Comparison of ENCODE assay signal across 15 cellular contexts in genomic region chr16:84928679-84929420, GRCh38.
DNase-seq lines count a peak whose midpoint lies in the region; ATAC-seq and TF ChIP-seq lines count a peak whose summit lies in the region.
"Had no signal": no experiment of that assay in that cellular context is flagged by ENCODE, and none has a peak within 500 bp of the region (broad histone marks: within the 10 kb centered on the region; RNA-seq: fewer than 3 reads in every experiment).

No MANE protein-coding gene starts in this region.

- no peaks in the 10 kb centered on the region for H3K36me3 ChIP-seq in osteoblast (ENCODE audit: insufficient read depth, low read length)

- H3K36me3 Mint-ChIP-seq in stimulated activated naive CD8-positive, alpha-beta T cell treated with anti-CD3 and anti-CD28 coated beads, Interleukin-15, Interleukin-2, amounts not matched to agents 100 ng/mL and 50 ng/mL, for 24 hours (ENCODE audit: low read depth): no peaks in the 10 kb centered on the region
- no peaks in the 10 kb centered on the region for H3K36me3 Mint-ChIP-seq in activated T-cell treated with anti-CD3 and anti-CD28 coated beads, Interleukin-2, amount 50 U/mL, for 72 hours (ENCODE audit: insufficient read depth in 2 of 2)
- H3K36me3 Mint-ChIP-seq: activated naive CD8-positive, alpha-beta T cell had no signal

- H3K27me3 Mint-ChIP-seq in stimulated activated naive CD8-positive, alpha-beta T cell treated with anti-CD3 and anti-CD28 coated beads, Interleukin-15, Interleukin-2, amounts not matched to agents 100 ng/mL and 50 ng/mL, for 24 hours: no peaks in the 10 kb centered on the region
- H3K27me3 Mint-ChIP-seq in activated T-cell treated with anti-CD3 and anti-CD28 coated beads, Interleukin-2, amount 50 U/mL, for 72 hours (ENCODE audit: low read depth): no peaks in the 10 kb centered on the region
- H3K27me3 Mint-ChIP-seq: activated naive CD8-positive, alpha-beta T cell had no signal

- no peak for TF ChIP-seq POLR2A in erythroblast (IDR thresholded peaks at IDR 0.05; ENCODE audit: low read length)

- DNase-seq in stimulated activated naive CD8-positive, alpha-beta T cell treated with anti-CD3 and anti-CD28 coated beads, Interleukin-15, Interleukin-2, amounts not matched to agents 100 U/mL and 50 U/mL, for 24 hours: no peak
- peak; percentile 73 for DNase-seq in fibroblast of pulmonary artery (ENCODE audit: low read depth)
- DNase-seq in osteoblast (ENCODE audit: insufficient read length, low spot score, missing footprints): peak; percentile 94
- no peak for DNase-seq in activated T-cell treated with anti-CD3 and anti-CD28 coated beads, Interleukin-2, amount 50 U/mL, for 72 hours
- DNase-seq in NCI-H1930 (lab: John Stamatoyannopoulos, UW): no peak
- no peak for DNase-seq in erythroblast (lab: John Stamatoyannopoulos, UW)
- DNase-seq: activated CD4-positive, alpha-beta T cell treated with anti-CD3 and anti-CD28 coated beads for 48 hours; effector memory CD4-positive, alpha-beta T cell; NCI-H446 treated with DMSO at 0.1 percent for 48 hours had no signal

- no peak overlapping the region for H3K27ac ChIP-seq in osteoblast (ENCODE audit: low read depth, low read length)
- H3K27ac ChIP-seq: KMS-11, parathyroid adenoma, SK-N-MC had no signal

- ATAC-seq in stimulated activated naive CD8-positive, alpha-beta T cell treated with anti-CD3 and anti-CD28 coated beads, Interleukin-15, Interleukin-2, amounts not matched to agents 100 U/mL and 50 U/mL, for 24 hours: no peak
- no peak for ATAC-seq in GM19397 (IDR thresholded peaks at IDR 0.05; ENCODE audit: unreplicated experiment)
- no peak for ATAC-seq in activated T-cell treated with anti-CD3 and anti-CD28 coated beads, Interleukin-2, amount 50 U/mL, for 72 hours (replicated peaks in 1 of 2)

- no peaks in the 10 kb centered on the region for H3K27me3 ChIP-seq in osteoblast (ENCODE audit: insufficient read depth, low read length)

- H3K9me3 Mint-ChIP-seq in stimulated activated naive CD8-positive, alpha-beta T cell treated with anti-CD3 and anti-CD28 coated beads, Interleukin-15, Interleukin-2, amounts not matched to agents 100 ng/mL and 50 ng/mL, for 24 hours: peaks cover 3% of the 10 kb centered on the region
- H3K9me3 Mint-ChIP-seq in activated T-cell treated with anti-CD3 and anti-CD28 coated beads, Interleukin-2, amount 50 U/mL, for 72 hours: no peaks in the 10 kb centered on the region

- TF ChIP-seq CTCF in fibroblast of pulmonary artery (IDR thresholded peaks at IDR 0.05; ENCODE audit: low read length, missing control alignments) (no peak), osteoblast (IDR thresholded peaks at IDR 0.05; ENCODE audit: extremely low read depth, low read depth, low read length) (no peak)

- peaks cover 5% of the 10 kb centered on the region for H3K4me1 ChIP-seq in osteoblast (ENCODE audit: insufficient read depth, low read length)
- H3K4me1 ChIP-seq: parathyroid adenoma had no signal

- H3K4me3 ChIP-seq in fibroblast of pulmonary artery (replicated peaks; ENCODE audit: low read depth, low read length) (no peak overlapping the region), osteoblast (ENCODE audit: insufficient read depth, low read length) (no peak overlapping the region)
- H3K4me3 ChIP-seq: SK-N-MC had no signal

- H2AFZ ChIP-seq in osteoblast (ENCODE audit: low read length): no peak overlapping the region
- H2AFZ ChIP-seq: parathyroid adenoma had no signal

- peak overlapping the region; percentile 26 for H3K27ac Mint-ChIP-seq in stimulated activated naive CD8-positive, alpha-beta T cell treated with anti-CD3 and anti-CD28 coated beads, Interleukin-15, Interleukin-2, amounts not matched to agents 100 ng/mL and 50 ng/mL, for 24 hours
- no peak overlapping the region for H3K27ac Mint-ChIP-seq in activated T-cell treated with anti-CD3 and anti-CD28 coated beads, Interleukin-2, amount 50 U/mL, for 72 hours
- H3K27ac Mint-ChIP-seq: activated naive CD8-positive, alpha-beta T cell had no signal

- no peak overlapping the region for H3K4me2 ChIP-seq in osteoblast (ENCODE audit: insufficient read depth, low read length)
- H3K4me2 ChIP-seq: KMS-11 had no signal

- H3K79me2 ChIP-seq in osteoblast (ENCODE audit: insufficient read depth, low read length): no peaks in the 10 kb centered on the region
- H3K79me2 ChIP-seq: parathyroid adenoma had no signal

- peaks cover 4% of the 10 kb centered on the region for H3K4me1 Mint-ChIP-seq in stimulated activated naive CD8-positive, alpha-beta T cell treated with anti-CD3 and anti-CD28 coated beads, Interleukin-15, Interleukin-2, amounts not matched to agents 100 ng/mL and 50 ng/mL, for 24 hours (ENCODE audit: low read depth)
- H3K4me1 Mint-ChIP-seq in activated T-cell treated with anti-CD3 and anti-CD28 coated beads, Interleukin-2, amount 50 U/mL, for 72 hours (ENCODE audit: low read depth): peaks cover 4% of the 10 kb centered on the region

- H3K4me3 Mint-ChIP-seq in stimulated activated naive CD8-positive, alpha-beta T cell treated with anti-CD3 and anti-CD28 coated beads, Interleukin-15, Interleukin-2, amounts not matched to agents 100 ng/mL and 50 ng/mL, for 24 hours: no peak overlapping the region
- H3K4me3 Mint-ChIP-seq in activated T-cell treated with anti-CD3 and anti-CD28 coated beads, Interleukin-2, amount 50 U/mL, for 72 hours: no peak overlapping the region
- H3K4me3 Mint-ChIP-seq: activated naive CD8-positive, alpha-beta T cell had no signal

- H3K9me3 ChIP-seq in osteoblast (ENCODE audit: low read depth, low read length): no peaks in the 10 kb centered on the region

- no peaks in the 10 kb centered on the region for H4K20me1 ChIP-seq in osteoblast (ENCODE audit: insufficient read depth, low read length)

Comparison
In these comparisons a context has a peak if more than half of its experiments do, and no peak if none do; other contexts are left out.
1. DNase-seq: peak in fibroblast of pulmonary artery (single experiment) and osteoblast (single experiment); none in stimulated activated naive CD8-positive, alpha-beta T cell treated with anti-CD3 and anti-CD28 coated beads, Interleukin-15, Interleukin-2, amounts not matched to agents 100 U/mL and 50 U/mL, for 24 hours (single experiment), activated T-cell treated with anti-CD3 and anti-CD28 coated beads, Interleukin-2, amount 50 U/mL, for 72 hours (0 of 2), NCI-H1930 (0 of 2) and erythroblast (0 of 2).